ENCODE assay signal across 25 cellular contexts in genomic region chr7:115252461-115252860, GRCh38.
A peak's percentile ranks its signal among the peaks of the same experiment; 100 is the strongest.
DNase-seq lines count a peak whose midpoint lies in the region; ATAC-seq, FAIRE-seq and TF ChIP-seq lines count a peak whose summit lies in the region.
"Had no signal": no experiment of that assay in that cellular context is flagged by ENCODE, and none has a peak within 500 bp of the region (broad histone marks: within the 10 kb centered on the region; RNA-seq: fewer than 3 reads in every experiment).

No MANE protein-coding gene starts in this region.

- H3K4me1 ChIP-seq in trophoblast cell (ENCODE audit: control insufficient read depth in 1 of 2, insufficient read depth in 2 of 2, low read length in 2 of 2), result no peaks in the 10 kb centered on the region
- H3K4me1 ChIP-seq: BE2C had no signal

- no peaks in the 10 kb centered on the region for H3K9me3 Mint-ChIP-seq in activated CD4-positive, alpha-beta T cell treated with anti-CD3 and anti-CD28 coated beads, Interleukin-2, amount 10 ng/mL, durations not matched to agents 24 days and 14 days
- no peaks in the 10 kb centered on the region for H3K9me3 Mint-ChIP-seq in Calu3 (ENCODE audit: low read depth, unreplicated experiment)
- H3K9me3 Mint-ChIP-seq: CD4-positive, CD25-positive, alpha-beta regulatory T cell; CD8-positive, alpha-beta memory T cell; GM23338; IgD-negative memory B cell had no signal

- no peak overlapping the region for H4K91ac ChIP-seq in trophoblast cell (ENCODE audit: low read depth, low read length)

- H4K12ac ChIP-seq in trophoblast cell (ENCODE audit: low read depth, low read length), result no peak overlapping the region

- H2BK120ac ChIP-seq in trophoblast cell (ENCODE audit: insufficient read depth, low read length, poor library complexity), result no peak overlapping the region

- H3K4me2 ChIP-seq in trophoblast cell (ENCODE audit: low read length), result no peak overlapping the region
- H3K4me2 ChIP-seq: GM23338 had no signal

- no peak overlapping the region for H3K14ac ChIP-seq in trophoblast cell (ENCODE audit: low read length)

- H3K27ac Mint-ChIP-seq in activated CD4-positive, alpha-beta T cell treated with anti-CD3 and anti-CD28 coated beads, Interleukin-2, amount 10 ng/mL, durations not matched to agents 24 days and 14 days, result no peak overlapping the region
- no peak overlapping the region for H3K27ac Mint-ChIP-seq in Calu3 (ENCODE audit: unreplicated experiment)
- H3K27ac Mint-ChIP-seq: CD4-positive, CD25-positive, alpha-beta regulatory T cell; CD8-positive, alpha-beta memory T cell; GM23338; IgD-negative memory B cell had no signal

- no peak overlapping the region for H3K18ac ChIP-seq in trophoblast cell (ENCODE audit: low read length)

- DNase-seq in GM12892 (ENCODE audit: insufficient read length) (no peak), HPDE6-E6E7 (ENCODE audit: extremely low spot score) (peak; percentile 7), bronchial epithelial cell (ENCODE audit: low read depth) (peak; percentile 91), trophoblast cell (peak; percentile 12 to 28), Calu3 (no peak)
- no peak for DNase-seq in activated CD4-positive, alpha-beta T cell treated with anti-CD3 and anti-CD28 coated beads, Interleukin-2, amount 10 ng/mL, durations not matched to agents 24 days and 14 days
- DNase-seq: ACHN; C1 segment of cervical spinal cord; CD4-positive, CD25-positive, alpha-beta regulatory T cell; CD8-positive, alpha-beta memory T cell; COR-L47; DMS153; DND-41; EL; HCEC 1CT; KBM-7 had no signal

- no peak overlapping the region for H2AK5ac ChIP-seq in trophoblast cell (ENCODE audit: low read length)

- no peak for ATAC-seq in GM18909 (IDR thresholded peaks at IDR 0.05; ENCODE audit: poor library complexity, unreplicated experiment)
- ATAC-seq: GM12878, GM23338 had no signal

- no peak overlapping the region for H4K8ac ChIP-seq in trophoblast cell (ENCODE audit: low read depth, low read length)

- TF ChIP-seq POLR2A in GM12892 (IDR thresholded peaks at IDR 0.05; ENCODE audit: low read depth, low read length), result no peak

- peak; percentile 78 for FAIRE-seq in GM12892 (lab: Jason Lieb, UNC)
- FAIRE-seq in bronchial epithelial cell (lab: Jason Lieb, UNC), result peak; percentile 32
- FAIRE-seq: D721Med, GM12878, H54, HTR-8/SVneo had no signal

- H2AFZ ChIP-seq in trophoblast cell (ENCODE audit: insufficient read depth, low read length, poor library complexity), result no peak overlapping the region
- H2AFZ ChIP-seq: GM23338 had no signal

- BruUV-seq in Calu3 (replicated peaks; lab: Mats Ljungman, UMichigan), result no TSS peak

- H3K27ac ChIP-seq in trophoblast cell (ENCODE audit: low read depth, low read length), result no peak overlapping the region
- H3K27ac ChIP-seq: HL-60 had no signal

- no peaks in the 10 kb centered on the region for H3K4me1 Mint-ChIP-seq in activated CD4-positive, alpha-beta T cell treated with anti-CD3 and anti-CD28 coated beads, Interleukin-2, amount 10 ng/mL, durations not matched to agents 24 days and 14 days
- H3K4me1 Mint-ChIP-seq in Calu3 (ENCODE audit: low read depth, unreplicated experiment), result no peaks in the 10 kb centered on the region
- H3K4me1 Mint-ChIP-seq: CD8-positive, alpha-beta memory T cell; GM23338; IgD-negative memory B cell had no signal

- intact Hi-C loops in activated CD4-positive, alpha-beta T cell treated with anti-CD3 and anti-CD28 coated beads, Interleukin-2, amount 10 ng/mL, durations not matched to agents 24 days and 14 days (cut with micrococcal nuclease), result no loop called here
- intact Hi-C loops in Calu3 (cut with micrococcal nuclease; ENCODE audit: unreplicated experiment), result no loop called here

- H3K27me3 ChIP-seq in bronchial epithelial cell (ENCODE audit: control insufficient read depth, insufficient read depth, low read length), result no peaks in the 10 kb centered on the region
- H3K27me3 ChIP-seq in trophoblast cell (ENCODE audit: insufficient read depth, low read length), result no peaks in the 10 kb centered on the region
- H3K27me3 ChIP-seq: BE2C had no signal

- H3K23ac ChIP-seq in trophoblast cell (ENCODE audit: low read length), result no peak overlapping the region

- no CpG with 5 or more reads among the region's 3 CpGs for WGBS in trophoblast cell (ENCODE audit: extremely low coverage, insufficient coverage, insufficient read length)

- no peak overlapping the region for H2BK5ac ChIP-seq in trophoblast cell (ENCODE audit: low read depth, low read length, poor library complexity)

- H3K27me3 Mint-ChIP-seq in activated CD4-positive, alpha-beta T cell treated with anti-CD3 and anti-CD28 coated beads, Interleukin-2, amount 10 ng/mL, durations not matched to agents 24 days and 14 days, result no peaks in the 10 kb centered on the region
- H3K27me3 Mint-ChIP-seq in Calu3 (ENCODE audit: unreplicated experiment), result no peaks in the 10 kb centered on the region
- H3K27me3 Mint-ChIP-seq: CD4-positive, CD25-positive, alpha-beta regulatory T cell; CD8-positive, alpha-beta memory T cell; IgD-negative memory B cell had no signal

- no peaks in the 10 kb centered on the region for H3K79me1 ChIP-seq in trophoblast cell (ENCODE audit: low read length)

- H3K9ac ChIP-seq in trophoblast cell (ENCODE audit: low read length), result no peak overlapping the region

- H2BK12ac ChIP-seq in trophoblast cell (ENCODE audit: low read length), result no peak overlapping the region

- H3K4ac ChIP-seq in trophoblast cell (ENCODE audit: low read depth, low read length), result no peak overlapping the region

- H3K36me3 ChIP-seq in bronchial epithelial cell (ENCODE audit: control insufficient read depth, insufficient read depth, low read length) (no peaks in the 10 kb centered on the region), trophoblast cell (ENCODE audit: control insufficient read depth in 1 of 2, insufficient read depth in 2 of 2, low read length in 2 of 2) (no peaks in the 10 kb centered on the region)
- H3K36me3 ChIP-seq: BE2C had no signal

- TF ChIP-seq CTCF in bronchial epithelial cell (IDR thresholded peaks at IDR 0.05; ENCODE audit: insufficient read depth, low read length, severe bottlenecking), result no peak
- no peak for TF ChIP-seq CTCF in Calu3 (IDR thresholded peaks at IDR 0.05; ENCODE audit: unreplicated experiment)

- CTCF ChIA-PET in Calu3 (lab: Charles Lee), result no interaction called here

- no peaks in the 10 kb centered on the region for H3K9me3 ChIP-seq in trophoblast cell (ENCODE audit: insufficient read depth, low read depth, low read length)
- H3K9me3 ChIP-seq: BE2C had no signal

- H3K36me3 Mint-ChIP-seq in activated CD4-positive, alpha-beta T cell treated with anti-CD3 and anti-CD28 coated beads, Interleukin-2, amount 10 ng/mL, durations not matched to agents 24 days and 14 days (ENCODE audit: low read depth), result no peaks in the 10 kb centered on the region
- H3K36me3 Mint-ChIP-seq in Calu3 (ENCODE audit: insufficient read depth, unreplicated experiment), result no peaks in the 10 kb centered on the region
- H3K36me3 Mint-ChIP-seq: CD4-positive, CD25-positive, alpha-beta regulatory T cell; IgD-negative memory B cell had no signal

- H3K79me2 ChIP-seq in trophoblast cell (ENCODE audit: control insufficient read depth, insufficient read depth, low read length, poor library complexity), result no peaks in the 10 kb centered on the region

- no peak overlapping the region for H3K4me3 ChIP-seq in bronchial epithelial cell (ENCODE audit: low read depth, low read length)
- H3K4me3 ChIP-seq in trophoblast cell (ENCODE audit: low read depth, low read length), result no peak overlapping the region
- H3K4me3 ChIP-seq: GM12878, GM23338 had no signal

- H3K4me3 Mint-ChIP-seq in activated CD4-positive, alpha-beta T cell treated with anti-CD3 and anti-CD28 coated beads, Interleukin-2, amount 10 ng/mL, durations not matched to agents 24 days and 14 days, result no peak overlapping the region
- H3K4me3 Mint-ChIP-seq in Calu3 (ENCODE audit: low read depth, unreplicated experiment), result no peak overlapping the region
- H3K4me3 Mint-ChIP-seq: CD4-positive, CD25-positive, alpha-beta regulatory T cell; CD8-positive, alpha-beta memory T cell; GM23338; IgD-negative memory B cell had no signal

Comparison
In these comparisons a context has a peak if more than half of its experiments do, and no peak if none do; other contexts are left out.
1. DNase-seq: peak in HPDE6-E6E7 (single experiment), bronchial epithelial cell (single experiment) and trophoblast cell (2 of 2); none in GM12892 (single experiment), activated CD4-positive, alpha-beta T cell treated with anti-CD3 and anti-CD28 coated beads, Interleukin-2, amount 10 ng/mL, durations not matched to agents 24 days and 14 days (single experiment) and Calu3 (single experiment).